In the genomic region with DNA sequence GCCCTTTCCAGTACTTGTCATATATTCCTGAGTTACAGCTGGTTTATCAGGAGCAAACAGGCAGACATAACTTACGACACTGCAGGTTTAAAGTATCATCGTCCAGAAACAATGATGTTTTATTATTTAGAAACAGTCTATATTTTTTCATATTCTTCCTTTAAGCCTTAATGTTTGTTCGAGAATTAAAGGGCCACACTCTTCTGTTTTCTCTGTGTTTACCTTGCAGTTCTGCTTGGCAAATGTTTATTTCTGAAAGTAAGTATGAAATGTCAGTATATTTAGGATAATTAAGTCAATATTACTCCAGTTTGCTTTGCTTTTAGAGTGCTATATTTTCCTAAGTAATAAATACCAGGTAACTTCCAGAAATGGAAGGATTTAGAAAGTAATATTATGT, we compare ENCODE assay signal across 1 cellular context.
TF ChIP-seq lines count a peak whose summit lies in the region.

No MANE protein-coding gene starts in this region.

TF ChIP-seq in HepG2, 621 proteins besides CTCF, POLR2A, EP300 and RAD21 (continued from another document):
- TF ChIP-seq ZNF367 (CRISPR knock-in tag; IDR thresholded peaks at IDR 0.05; ENCODE audit: borderline replicate concordance) (no peak), SOX6 (IDR thresholded peaks at IDR 0.05) (no peak), SOX6 (CRISPR knock-in tag; IDR thresholded peaks at IDR 0.05) (peak; percentile 46; the same call in 1 of the 2 replicates), HOXD1 (CRISPR knock-in tag; IDR thresholded peaks at IDR 0.05) (no peak), RXRB (CRISPR knock-in tag; IDR thresholded peaks at IDR 0.05; ENCODE audit: borderline replicate concordance) (peak; percentile 21; the same call in 1 of the 2 replicates), ATF2 (CRISPR knock-in tag; IDR thresholded peaks at IDR 0.05) (no peak), NCOA2 (CRISPR knock-in tag; IDR thresholded peaks at IDR 0.05) (0 out of 2 replicates have a peak, but pooled peaks have one; percentile 11), SIX1 (CRISPR knock-in tag; IDR thresholded peaks at IDR 0.05; ENCODE audit: borderline replicate concordance) (peak; percentile 30; the same call in 1 of the 2 replicates), ZFP36L1 (CRISPR knock-in tag; IDR thresholded peaks at IDR 0.05) (no peak), GATAD2A (CRISPR knock-in tag; IDR thresholded peaks at IDR 0.05) (peak; percentile 28; the same call in 1 of the 2 replicates), ZNF776 (CRISPR knock-in tag; IDR thresholded peaks at IDR 0.05) (no peak), MAF1 (CRISPR knock-in tag; IDR thresholded peaks at IDR 0.05; ENCODE audit: borderline replicate concordance) (no peak), ZNF296 (CRISPR knock-in tag; conservative IDR thresholded peaks at IDR 0.05) (no peak), FOXA3 (CRISPR knock-in tag; IDR thresholded peaks at IDR 0.05) (peak; percentile 61), PREB (CRISPR knock-in tag; IDR thresholded peaks at IDR 0.05) (no peak), NR3C1 (CRISPR knock-in tag; IDR thresholded peaks at IDR 0.05) (no peak), CREM (IDR thresholded peaks at IDR 0.05) (0 out of 2 replicates have a peak, but pooled peaks have one; percentile 10), CREM (CRISPR knock-in tag; IDR thresholded peaks at IDR 0.05) (no peak)
- TF ChIP-seq, protein P1, sequence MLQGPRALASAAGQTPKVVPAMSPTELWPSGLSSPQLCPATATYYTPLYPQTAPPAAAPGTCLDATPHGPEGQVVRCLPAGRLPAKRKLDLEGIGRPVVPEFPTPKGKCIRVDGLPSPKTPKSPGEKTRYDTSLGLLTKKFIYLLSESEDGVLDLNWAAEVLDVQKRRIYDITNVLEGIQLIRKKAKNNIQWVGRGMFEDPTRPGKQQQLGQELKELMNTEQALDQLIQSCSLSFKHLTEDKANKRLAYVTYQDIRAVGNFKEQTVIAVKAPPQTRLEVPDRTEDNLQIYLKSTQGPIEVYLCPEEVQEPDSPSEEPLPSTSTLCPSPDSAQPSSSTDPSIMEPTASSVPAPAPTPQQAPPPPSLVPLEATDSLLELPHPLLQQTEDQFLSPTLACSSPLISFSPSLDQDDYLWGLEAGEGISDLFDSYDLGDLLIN (CRISPR knock-in tag; IDR thresholded peaks at IDR 0.05; ENCODE audit: borderline replicate concordance) = no peak
- TF ChIP-seq, protein P2, sequence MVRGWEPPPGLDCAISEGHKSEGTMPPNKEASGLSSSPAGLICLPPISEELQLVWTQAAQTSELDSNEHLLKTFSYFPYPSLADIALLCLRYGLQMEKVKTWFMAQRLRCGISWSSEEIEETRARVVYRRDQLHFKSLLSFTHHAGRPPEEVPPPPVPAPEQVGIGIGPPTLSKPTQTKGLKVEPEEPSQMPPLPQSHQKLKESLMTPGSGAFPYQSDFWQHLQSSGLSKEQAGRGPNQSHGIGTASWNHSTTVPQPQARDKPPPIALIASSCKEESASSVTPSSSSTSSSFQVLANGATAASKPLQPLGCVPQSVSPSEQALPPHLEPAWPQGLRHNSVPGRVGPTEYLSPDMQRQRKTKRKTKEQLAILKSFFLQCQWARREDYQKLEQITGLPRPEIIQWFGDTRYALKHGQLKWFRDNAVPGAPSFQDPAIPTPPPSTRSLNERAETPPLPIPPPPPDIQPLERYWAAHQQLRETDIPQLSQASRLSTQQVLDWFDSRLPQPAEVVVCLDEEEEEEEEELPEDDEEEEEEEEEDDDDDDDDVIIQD (CRISPR knock-in tag; IDR thresholded peaks at IDR 0.05; ENCODE audit: low read depth) = 0 out of 2 replicates have a peak, but pooled peaks have one; percentile 43
